In the genomic region with DNA sequence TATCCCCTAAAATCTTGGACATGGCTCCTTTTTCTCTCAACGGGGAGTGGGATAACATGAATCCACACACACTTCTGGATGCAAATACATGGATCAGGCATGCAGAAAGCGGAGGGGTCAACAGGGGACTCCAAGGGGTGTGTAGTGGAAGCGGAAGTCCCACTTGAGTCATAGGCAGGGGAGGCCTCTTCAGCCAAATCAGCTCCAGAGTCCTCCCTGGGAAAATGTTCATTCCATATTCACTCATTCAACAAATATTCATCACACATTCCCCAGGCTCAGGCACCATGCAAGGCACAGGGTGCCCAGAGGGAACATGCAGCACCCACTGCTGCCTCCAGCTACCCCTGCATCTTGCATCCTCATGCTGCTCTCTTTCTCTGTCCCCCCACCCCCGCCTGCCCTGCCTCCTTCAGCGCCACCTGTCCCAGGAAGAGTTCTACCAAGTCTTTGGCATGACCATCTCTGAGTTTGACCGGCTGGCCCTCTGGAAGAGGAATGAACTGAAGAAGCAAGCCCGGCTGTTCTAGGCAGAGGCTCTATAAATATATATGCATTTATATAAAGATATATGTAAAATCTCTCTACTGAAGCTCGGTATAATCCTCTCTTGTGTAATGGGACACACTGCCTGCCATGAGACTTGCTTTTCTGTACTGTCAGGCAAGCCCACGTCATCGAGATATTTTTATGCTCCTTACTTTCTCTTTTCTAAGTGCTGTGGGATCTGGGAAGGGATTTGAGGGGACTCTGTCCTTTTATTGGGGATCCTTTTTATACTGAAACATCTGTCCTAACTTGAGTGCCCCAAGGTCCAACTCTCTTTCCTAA, we compare ENCODE assay signal across 20 cellular contexts. TPM values are rescaled to one million over a fixed set of nuclear protein-coding genes. Genes with fewer than 3 reads are reported as not detected.
DNase-seq lines count a peak whose midpoint lies in the region; ATAC-seq, FAIRE-seq and TF ChIP-seq lines count a peak whose summit lies in the region.
"Had no signal": no experiment of that assay in that cellular context is flagged by ENCODE, and none has a peak within 500 bp of the region (broad histone marks: within the 10 kb centered on the region; RNA-seq: fewer than 3 reads in every experiment).

No MANE protein-coding gene starts in this region.

- no peaks in the 10 kb centered on the region for H3K79me2 ChIP-seq in GM23338 (replicated peaks; ENCODE audit: insufficient read depth)

- ATAC-seq in GM23338 = no peak
- ATAC-seq: sciatic nerve had no signal

- no peaks in the 10 kb centered on the region for H3K36me3 Mint-ChIP-seq in GM23338 (ENCODE audit: low read depth)
- H3K36me3 Mint-ChIP-seq: IgD-negative memory B cell, immature natural killer cell had no signal

- no peaks in the 10 kb centered on the region for H3K9me3 ChIP-seq in MG63

- no peaks in the 10 kb centered on the region for H3K36me3 ChIP-seq in MG63
- peaks cover 1% of the 10 kb centered on the region for H3K36me3 ChIP-seq in bronchial epithelial cell (ENCODE audit: control insufficient read depth, insufficient read depth, low read length)
- H3K36me3 ChIP-seq in GM23338 (ENCODE audit: insufficient read depth) = no peaks in the 10 kb centered on the region

- no peaks in the 10 kb centered on the region for H3K27me3 ChIP-seq in MG63
- H3K27me3 ChIP-seq in bronchial epithelial cell (ENCODE audit: control insufficient read depth, insufficient read depth, low read length) = no peaks in the 10 kb centered on the region
- H3K27me3 ChIP-seq in GM23338 (ENCODE audit: insufficient read depth) = no peaks in the 10 kb centered on the region

- no peak overlapping the region; the same call in 1 of the 2 replicates for H3K27ac Mint-ChIP-seq in GM23338
- H3K27ac Mint-ChIP-seq: activated CD4-positive, alpha-beta memory T cell treated with anti-CD3 and anti-CD28 coated beads, Interleukin-2, amount 10 ng/mL, durations not matched to agents 7 days and 5 days; IgD-negative memory B cell; immature natural killer cell had no signal

- no peak overlapping the region for H2AFZ ChIP-seq in GM23338

- peak; percentile 61 for DNase-seq in Caki2 (ENCODE audit: low read depth)
- peak; percentile 12 for DNase-seq in MG63
- peak; percentile 35 for DNase-seq in bronchial epithelial cell (ENCODE audit: low read depth)
- DNase-seq in kidney glomerular epithelial cell (lab: John Stamatoyannopoulos, UW) = peak; percentile 92
- no peak for DNase-seq in GM23338 (ENCODE audit: low spot score)
- no peak for DNase-seq in GM19240 (ENCODE audit: insufficient read length, low spot score)
- no peak for DNase-seq in activated gamma-delta T cell treated with Interleukin-2 at 50 U/mL for 16 hours
- DNase-seq in hypothalamus (lab: John Stamatoyannopoulos, UW) = no peak
- DNase-seq: activated CD4-positive, alpha-beta memory T cell treated with anti-CD3 and anti-CD28 coated beads, Interleukin-2, amount 10 ng/mL, durations not matched to agents 7 days and 5 days; AML-193; effector CD4-positive, alpha-beta T cell; GOT3; immature natural killer cell; NCI-H1417; NCI-H446; stimulated activated CD4-positive, alpha-beta T cell treated with anti-CD3 and anti-CD28 coated beads, Interleukin-2, amount 100 ng/mL, for 48 hours; stimulated activated CD8-positive, alpha-beta memory T cell treated with anti-CD3 and anti-CD28 coated beads, Interleukin-4, amount 100 ng/mL, for 48 hours had no signal

- H3K9me3 Mint-ChIP-seq in GM23338 = no peaks in the 10 kb centered on the region
- H3K9me3 Mint-ChIP-seq: activated CD4-positive, alpha-beta memory T cell treated with anti-CD3 and anti-CD28 coated beads, Interleukin-2, amount 10 ng/mL, durations not matched to agents 7 days and 5 days; IgD-negative memory B cell; immature natural killer cell; neural crest cell had no signal

- no peaks in the 10 kb centered on the region for H4K20me1 ChIP-seq in GM23338 (replicated peaks; ENCODE audit: insufficient read depth)

- H3K4me3 ChIP-seq in MG63 (no peak overlapping the region), bronchial epithelial cell (ENCODE audit: low read depth, low read length) (no peak overlapping the region), GM23338 (no peak overlapping the region)

- no peaks in the 10 kb centered on the region for H3K4me1 Mint-ChIP-seq in GM23338
- H3K4me1 Mint-ChIP-seq: activated CD4-positive, alpha-beta memory T cell treated with anti-CD3 and anti-CD28 coated beads, Interleukin-2, amount 10 ng/mL, durations not matched to agents 7 days and 5 days; immature natural killer cell; neural crest cell had no signal

- peak; percentile 7 for FAIRE-seq in bronchial epithelial cell (lab: Jason Lieb, UNC)

- no peak overlapping the region for H3K27ac ChIP-seq in GM23338 (ENCODE audit: low read depth)

- peaks cover 6% of the 10 kb centered on the region for H3K27me3 Mint-ChIP-seq in GM23338 (ENCODE audit: insufficient read depth, low read depth, poor library complexity)

- TF ChIP-seq CTCF in bronchial epithelial cell (IDR thresholded peaks at IDR 0.05; ENCODE audit: insufficient read depth, low read length, severe bottlenecking) (no peak), GM23338 (conservative IDR thresholded peaks at IDR 0.05; ENCODE audit: low read depth in 2 of 2) (no peak)

- H3K9me2 ChIP-seq in GM23338 (ENCODE audit: insufficient read depth) = no peaks in the 10 kb centered on the region

- in situ Hi-C loops in Caki2 (cut with HindIII; ENCODE audit: low pct_unique_long_range_greater_than_20kb, low sequenced_read_pairs) = no loop called here

- no peaks in the 10 kb centered on the region for H3K4me1 ChIP-seq in GM23338 (ENCODE audit: insufficient read depth)

- H3F3A ChIP-seq in GM23338 (replicated peaks; ENCODE audit: low read depth) = no peaks in the 10 kb centered on the region

- H3K4me3 Mint-ChIP-seq in GM23338 = no peak overlapping the region
- H3K4me3 Mint-ChIP-seq: activated CD4-positive, alpha-beta memory T cell treated with anti-CD3 and anti-CD28 coated beads, Interleukin-2, amount 10 ng/mL, durations not matched to agents 7 days and 5 days; IgD-negative memory B cell; immature natural killer cell; neural crest cell had no signal

- H3K4me2 ChIP-seq in GM23338 = no peak overlapping the region

TF ChIP-seq in GM23338, 12 proteins besides CTCF, POLR2A, EP300 and RAD21 (continues in another document):
- TF ChIP-seq, protein P1, sequence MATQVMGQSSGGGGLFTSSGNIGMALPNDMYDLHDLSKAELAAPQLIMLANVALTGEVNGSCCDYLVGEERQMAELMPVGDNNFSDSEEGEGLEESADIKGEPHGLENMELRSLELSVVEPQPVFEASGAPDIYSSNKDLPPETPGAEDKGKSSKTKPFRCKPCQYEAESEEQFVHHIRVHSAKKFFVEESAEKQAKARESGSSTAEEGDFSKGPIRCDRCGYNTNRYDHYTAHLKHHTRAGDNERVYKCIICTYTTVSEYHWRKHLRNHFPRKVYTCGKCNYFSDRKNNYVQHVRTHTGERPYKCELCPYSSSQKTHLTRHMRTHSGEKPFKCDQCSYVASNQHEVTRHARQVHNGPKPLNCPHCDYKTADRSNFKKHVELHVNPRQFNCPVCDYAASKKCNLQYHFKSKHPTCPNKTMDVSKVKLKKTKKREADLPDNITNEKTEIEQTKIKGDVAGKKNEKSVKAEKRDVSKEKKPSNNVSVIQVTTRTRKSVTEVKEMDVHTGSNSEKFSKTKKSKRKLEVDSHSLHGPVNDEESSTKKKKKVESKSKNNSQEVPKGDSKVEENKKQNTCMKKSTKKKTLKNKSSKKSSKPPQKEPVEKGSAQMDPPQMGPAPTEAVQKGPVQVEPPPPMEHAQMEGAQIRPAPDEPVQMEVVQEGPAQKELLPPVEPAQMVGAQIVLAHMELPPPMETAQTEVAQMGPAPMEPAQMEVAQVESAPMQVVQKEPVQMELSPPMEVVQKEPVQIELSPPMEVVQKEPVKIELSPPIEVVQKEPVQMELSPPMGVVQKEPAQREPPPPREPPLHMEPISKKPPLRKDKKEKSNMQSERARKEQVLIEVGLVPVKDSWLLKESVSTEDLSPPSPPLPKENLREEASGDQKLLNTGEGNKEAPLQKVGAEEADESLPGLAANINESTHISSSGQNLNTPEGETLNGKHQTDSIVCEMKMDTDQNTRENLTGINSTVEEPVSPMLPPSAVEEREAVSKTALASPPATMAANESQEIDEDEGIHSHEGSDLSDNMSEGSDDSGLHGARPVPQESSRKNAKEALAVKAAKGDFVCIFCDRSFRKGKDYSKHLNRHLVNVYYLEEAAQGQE (IDR thresholded peaks at IDR 0.05; ENCODE audit: unreplicated experiment) = no peak
- TF ChIP-seq, protein P2, sequence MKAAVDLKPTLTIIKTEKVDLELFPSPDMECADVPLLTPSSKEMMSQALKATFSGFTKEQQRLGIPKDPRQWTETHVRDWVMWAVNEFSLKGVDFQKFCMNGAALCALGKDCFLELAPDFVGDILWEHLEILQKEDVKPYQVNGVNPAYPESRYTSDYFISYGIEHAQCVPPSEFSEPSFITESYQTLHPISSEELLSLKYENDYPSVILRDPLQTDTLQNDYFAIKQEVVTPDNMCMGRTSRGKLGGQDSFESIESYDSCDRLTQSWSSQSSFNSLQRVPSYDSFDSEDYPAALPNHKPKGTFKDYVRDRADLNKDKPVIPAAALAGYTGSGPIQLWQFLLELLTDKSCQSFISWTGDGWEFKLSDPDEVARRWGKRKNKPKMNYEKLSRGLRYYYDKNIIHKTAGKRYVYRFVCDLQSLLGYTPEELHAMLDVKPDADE (IDR thresholded peaks at IDR 0.05) = no peak
- TF ChIP-seq EZH2phosphoT487 (IDR thresholded peaks at IDR 0.05; ENCODE audit: unreplicated experiment) = no peak
- no peak for TF ChIP-seq ZNF114 (CRISPR knock-in tag; IDR thresholded peaks at IDR 0.05)
- no peak for TF ChIP-seq JUNB (IDR thresholded peaks at IDR 0.05; ENCODE audit: unreplicated experiment)
- TF ChIP-seq STAT1 (IDR thresholded peaks at IDR 0.05; ENCODE audit: unreplicated experiment) = no peak

RNA-seq across cellular contexts. Expression of a gene that starts 13.6 kb away (rescaled TPM):
- 1.3 and 3.6 TPM in 2 replicates for total RNA-seq in Caki2 (2014; rRNA removed; shearing (Covaris generic); ENCODE audit: low replicate concordance)
- total RNA-seq in MG63 (2014; rRNA removed; shearing (Covaris generic); ENCODE audit: low replicate concordance) = 8.1 and 16.2 TPM in 2 replicates
- 17.4 and 21.9 TPM in 2 replicates for total RNA-seq in bronchial epithelial cell
- 4.7 and 5.7 TPM in 2 replicates for total RNA-seq in GM23338 (2014; rRNA removed; shearing (Covaris generic))
- 2.8 and 3.2 TPM in 2 replicates for polyA plus RNA-seq in GM23338 (2016; fragmentation: Nextera tagmentation; extraction: Ambion mirVana)
- total RNA-seq: activated CD4-positive, alpha-beta memory T cell treated with anti-CD3 and anti-CD28 coated beads, Interleukin-2, amount 10 ng/mL, durations not matched to agents 7 days and 5 days had no signal
- polyA plus RNA-seq: IgD-negative memory B cell had no signal

Comparison
In these comparisons a context has a peak if more than half of its experiments do, and no peak if none do; other contexts are left out.
1. DNase-seq: peak in Caki2 (single experiment), MG63 (single experiment), bronchial epithelial cell (single experiment) and kidney glomerular epithelial cell (single experiment); none in GM23338 (single experiment), GM19240 (single experiment), activated gamma-delta T cell treated with Interleukin-2 at 50 U/mL for 16 hours (single experiment) and hypothalamus (0 of 51).